Comparison of ENCODE assay signal across 11 cellular contexts in genomic region chr17:57044976-57045867, GRCh38. TPM values are rescaled to one million over a fixed set of nuclear protein-coding genes. Genes with fewer than 3 reads are reported as not detected.
DNase-seq lines count a peak whose midpoint lies in the region; ATAC-seq and TF ChIP-seq lines count a peak whose summit lies in the region.
"Had no signal": no experiment of that assay in that cellular context is flagged by ENCODE, and none has a peak within 500 bp of the region (broad histone marks: within the 10 kb centered on the region; RNA-seq: fewer than 3 reads in every experiment).

No MANE protein-coding gene starts in this region.

- H3K36me3 Mint-ChIP-seq in activated T-cell treated with anti-CD3 and anti-CD28 coated beads, Interleukin-2, amount 50 U/mL, for 24 hours (ENCODE audit: low read depth) = no peaks in the 10 kb centered on the region
- H3K36me3 Mint-ChIP-seq in activated naive CD8-positive, alpha-beta T cell treated with anti-CD3 and anti-CD28 coated beads, Interleukin-2, amount 10 ng/mL, durations not matched to agents 7 days and 5 days = no peaks in the 10 kb centered on the region
- no peaks in the 10 kb centered on the region for H3K36me3 Mint-ChIP-seq in memory B cell
- H3K36me3 Mint-ChIP-seq: mesothelial cell of epicardium had no signal

- H3K27ac ChIP-seq in transverse colon = no peak overlapping the region
- H3K27ac ChIP-seq: C4-2B had no signal

- H3K4me1 Mint-ChIP-seq in activated T-cell treated with anti-CD3 and anti-CD28 coated beads, Interleukin-2, amount 50 U/mL, for 24 hours (ENCODE audit: low read depth) = peaks cover 20% of the 10 kb centered on the region
- peaks cover 16% of the 10 kb centered on the region for H3K4me1 Mint-ChIP-seq in activated naive CD8-positive, alpha-beta T cell treated with anti-CD3 and anti-CD28 coated beads, Interleukin-2, amount 10 ng/mL, durations not matched to agents 7 days and 5 days
- H3K4me1 Mint-ChIP-seq in memory B cell = peaks cover 17% of the 10 kb centered on the region
- H3K4me1 Mint-ChIP-seq: endodermal cell, mesothelial cell of epicardium had no signal

- TF ChIP-seq CTCF in transverse colon (IDR thresholded peaks at IDR 0.05) = no peak

- TF ChIP-seq EP300 in transverse colon (IDR thresholded peaks at IDR 0.05; ENCODE audit: low read depth) = no peak

- H3K4me3 ChIP-seq in transverse colon = peak overlapping the region; percentile 10 to 31 (median 20)

- no peak for TF ChIP-seq POLR2A in transverse colon (IDR thresholded peaks at IDR 0.05)

- H3K27ac Mint-ChIP-seq in activated T-cell treated with anti-CD3 and anti-CD28 coated beads, Interleukin-2, amount 50 U/mL, for 24 hours = no peak overlapping the region
- H3K27ac Mint-ChIP-seq in activated naive CD8-positive, alpha-beta T cell treated with anti-CD3 and anti-CD28 coated beads, Interleukin-2, amount 10 ng/mL, durations not matched to agents 7 days and 5 days = no peak overlapping the region
- H3K27ac Mint-ChIP-seq in memory B cell = peak overlapping the region; percentile 78
- H3K27ac Mint-ChIP-seq: endodermal cell, mesothelial cell of epicardium had no signal

- H3K27me3 ChIP-seq in transverse colon = peaks cover 38% of the 10 kb centered on the region

- peaks cover 70% of the 10 kb centered on the region for H3K27me3 Mint-ChIP-seq in activated T-cell treated with anti-CD3 and anti-CD28 coated beads, Interleukin-2, amount 50 U/mL, for 24 hours
- H3K27me3 Mint-ChIP-seq in activated naive CD8-positive, alpha-beta T cell treated with anti-CD3 and anti-CD28 coated beads, Interleukin-2, amount 10 ng/mL, durations not matched to agents 7 days and 5 days = peaks cover 75% of the 10 kb centered on the region
- H3K27me3 Mint-ChIP-seq in memory B cell = peaks cover 16% of the 10 kb centered on the region

- H3K4me1 ChIP-seq in transverse colon = peaks cover 5 to 15% (median 8%) of the 10 kb centered on the region in 4 donors

- POLR2A ChIA-PET in activated naive CD8-positive, alpha-beta T cell treated with anti-CD3 and anti-CD28 coated beads, Interleukin-2, amount 10 ng/mL, durations not matched to agents 7 days and 5 days (lab: Charles Lee) = interaction anchor here (0.7 kb wide), 1 partner anchor 11 kb away, joined by 3 read pairs; no protein-coding TSS in a partner anchor

- WGBS in transverse colon (ENCODE audit: low coverage in 1 of 2), 2 donors = 59 to 86% methylated on average over 14 to 43 of the region's 49 CpGs

- no peaks in the 10 kb centered on the region for H3K9me3 Mint-ChIP-seq in activated T-cell treated with anti-CD3 and anti-CD28 coated beads, Interleukin-2, amount 50 U/mL, for 24 hours
- no peaks in the 10 kb centered on the region for H3K9me3 Mint-ChIP-seq in activated naive CD8-positive, alpha-beta T cell treated with anti-CD3 and anti-CD28 coated beads, Interleukin-2, amount 10 ng/mL, durations not matched to agents 7 days and 5 days
- peaks cover 1% of the 10 kb centered on the region for H3K9me3 Mint-ChIP-seq in memory B cell
- H3K9me3 Mint-ChIP-seq: endodermal cell, mesothelial cell of epicardium had no signal

- no peak for DNase-seq in activated T-cell treated with anti-CD3 and anti-CD28 coated beads, Interleukin-2, amount 50 U/mL, for 24 hours
- DNase-seq in activated T-cell treated with anti-CD3 and anti-CD28 coated beads, Interleukin-2, amount 50 U/mL, for 1 hour = no peak
- DNase-seq in activated naive CD8-positive, alpha-beta T cell treated with anti-CD3 and anti-CD28 coated beads, Interleukin-2, amount 10 ng/mL, durations not matched to agents 7 days and 5 days = no peak
- DNase-seq in memory B cell (ENCODE audit: low spot score in 2 of 2) (no peak), transverse colon (no peak)

- intact Hi-C loops in transverse colon (cut with DNase I; ENCODE audit: low total_unique reads) = no loop called here

- ATAC-seq in activated naive CD8-positive, alpha-beta T cell treated with anti-CD3 and anti-CD28 coated beads, Interleukin-2, amount 10 ng/mL, durations not matched to agents 7 days and 5 days (ENCODE audit: low read depth) = no peak
- ATAC-seq in memory B cell (ENCODE audit: low read depth) = no peak
- no peak for ATAC-seq in HG02763 (IDR thresholded peaks at IDR 0.05; ENCODE audit: unreplicated experiment)
- ATAC-seq in GM18511 (IDR thresholded peaks at IDR 0.05; ENCODE audit: unreplicated experiment) = no peak
- no peak for ATAC-seq in GM21717 (IDR thresholded peaks at IDR 0.05; ENCODE audit: unreplicated experiment)

- in situ Hi-C loops in transverse colon (cut with MboI; ENCODE audit: low pct_ligation_motif_present in 1 of 4, low pct_unique_long_range_greater_than_20kb in 1 of 4, low sequenced_read_pairs in 3 of 4) = no loop called here

- H3K36me3 ChIP-seq in transverse colon = no peaks in the 10 kb centered on the region

- peak overlapping the region; percentile 70 for H3K4me3 Mint-ChIP-seq in activated T-cell treated with anti-CD3 and anti-CD28 coated beads, Interleukin-2, amount 50 U/mL, for 24 hours
- peak overlapping the region; percentile 77 for H3K4me3 Mint-ChIP-seq in activated naive CD8-positive, alpha-beta T cell treated with anti-CD3 and anti-CD28 coated beads, Interleukin-2, amount 10 ng/mL, durations not matched to agents 7 days and 5 days
- H3K4me3 Mint-ChIP-seq in memory B cell = peak overlapping the region; percentile 87
- H3K4me3 Mint-ChIP-seq: endodermal cell, mesothelial cell of epicardium had no signal

- no peaks in the 10 kb centered on the region for H3K9me3 ChIP-seq in transverse colon

RNA-seq across cellular contexts. Expression of gene AKAP1, which starts 39.8 kb away (rescaled TPM):
- total RNA-seq in activated naive CD8-positive, alpha-beta T cell treated with anti-CD3 and anti-CD28 coated beads, Interleukin-2, amount 10 ng/mL, durations not matched to agents 7 days and 5 days = 10 to 100 TPM; 21.4 to 23.8 TPM
- total RNA-seq in transverse colon = 100 to 1,000 TPM; 137 to 193 (median 171) TPM

Comparison
In these comparisons a context has a peak if more than half of its experiments do, and no peak if none do; other contexts are left out.
1. RNA of gene AKAP1, which starts 39.8 kb away (total RNA-seq): 137 to 193 TPM in transverse colon; 21.4 to 23.8 TPM in activated naive CD8-positive, alpha-beta T cell treated with anti-CD3 and anti-CD28 coated beads, Interleukin-2, amount 10 ng/mL, durations not matched to agents 7 days and 5 days; every median in the first group is over 4 times any median in the second.
2. Peak in every context shown above with its lines, with median percentiles within 50 percentile points of each other: H3K4me3 Mint-ChIP-seq.